In genomic region chr1:223792046-223792445, GRCh38 we compare ENCODE assay signal across 21 cellular contexts. TPM values are rescaled to one million over a fixed set of nuclear protein-coding genes. Genes with fewer than 3 reads are reported as not detected.
DNase-seq lines count a peak whose midpoint lies in the region; TF ChIP-seq lines count a peak whose summit lies in the region.
"Had no signal": no experiment of that assay in that cellular context is flagged by ENCODE, and none has a peak within 500 bp of the region (broad histone marks: within the 10 kb centered on the region; RNA-seq: fewer than 3 reads in every experiment).

No MANE protein-coding gene starts in this region.

- H3K27ac ChIP-seq in Karpas-422 (ENCODE audit: low read length) = no peak overlapping the region
- peak overlapping the region; percentile 33 for H3K27ac ChIP-seq in layer of hippocampus (ENCODE audit: low read depth, low read length)
- H3K27ac ChIP-seq in effector memory CD4-positive, alpha-beta T cell (ENCODE audit: insufficient read depth, low read length, poor library complexity, severe bottlenecking) = no peak overlapping the region
- H3K27ac ChIP-seq: C4-2B, SJCRH30 had no signal

- no peak for DNase-seq in activated naive CD4-positive, alpha-beta T cell (lab: John Stamatoyannopoulos, UW)
- DNase-seq in Karpas-422 (peak; percentile 20), SW 1271 (lab: John Stamatoyannopoulos, UW) (no peak), GM20000 (ENCODE audit: low spot score) (no peak)
- no peak for DNase-seq in stimulated activated CD4-positive, alpha-beta T cell treated with anti-CD3 and anti-CD28 coated beads, Interleukin-2, amount 100 ng/mL, for 48 hours
- no peak for DNase-seq in effector memory CD4-positive, alpha-beta T cell
- DNase-seq: 8988T, DMS53, EL, GF-D8, GOT3, HCEC 1CT, NCI-H1694, NCI-H2081, NCI-H446, NCI-H526, SJCRH30 had no signal

- H3K36me3 ChIP-seq in Karpas-422 (ENCODE audit: insufficient read depth, low read length) = no peaks in the 10 kb centered on the region
- H3K36me3 ChIP-seq in effector memory CD4-positive, alpha-beta T cell (ENCODE audit: control insufficient read depth, insufficient read depth, low read length) = peaks cover 45% of the 10 kb centered on the region

- H3K4me1 Mint-ChIP-seq in activated naive CD4-positive, alpha-beta T cell treated with anti-CD3 and anti-CD28 coated beads, Interleukin-2, amount 50 U/mL, for 24 hours = no peaks in the 10 kb centered on the region

- no peaks in the 10 kb centered on the region for H3K4me1 ChIP-seq in Karpas-422 (ENCODE audit: low read length)
- no peaks in the 10 kb centered on the region for H3K4me1 ChIP-seq in effector memory CD4-positive, alpha-beta T cell (ENCODE audit: control insufficient read depth, insufficient read depth, low read length, poor library complexity, severe bottlenecking)
- H3K4me1 ChIP-seq: SJCRH30 had no signal

- H3K79me2 ChIP-seq in Karpas-422 (ENCODE audit: low read length) = no peaks in the 10 kb centered on the region

- H2AFZ ChIP-seq in Karpas-422 (ENCODE audit: low read length) = no peak overlapping the region

- H3K27me3 ChIP-seq in Karpas-422 (ENCODE audit: low read length) = no peaks in the 10 kb centered on the region
- no peaks in the 10 kb centered on the region for H3K27me3 ChIP-seq in layer of hippocampus (ENCODE audit: control insufficient read depth, insufficient read depth, low read length)
- H3K27me3 ChIP-seq in effector memory CD4-positive, alpha-beta T cell (replicated peaks; ENCODE audit: control insufficient read depth, insufficient read depth, low read length, poor library complexity, severe bottlenecking) = no peaks in the 10 kb centered on the region
- H3K27me3 ChIP-seq: SJCRH30 had no signal

- no peaks in the 10 kb centered on the region for H3K9me3 Mint-ChIP-seq in activated naive CD4-positive, alpha-beta T cell treated with anti-CD3 and anti-CD28 coated beads, Interleukin-2, amount 50 U/mL, for 24 hours
- H3K9me3 Mint-ChIP-seq: IgD-negative memory B cell had no signal

- H3K27me3 Mint-ChIP-seq in activated naive CD4-positive, alpha-beta T cell treated with anti-CD3 and anti-CD28 coated beads, Interleukin-2, amount 50 U/mL, for 24 hours = no peaks in the 10 kb centered on the region
- H3K27me3 Mint-ChIP-seq: IgD-negative memory B cell had no signal

- no peaks in the 10 kb centered on the region for H3K9me3 ChIP-seq in Karpas-422 (ENCODE audit: low read length)
- H3K9me3 ChIP-seq in effector memory CD4-positive, alpha-beta T cell (ENCODE audit: control insufficient read depth, low read length) = no peaks in the 10 kb centered on the region
- H3K9me3 ChIP-seq: SJCRH30 had no signal

- peak overlapping the region; percentile 16 for H3K27ac Mint-ChIP-seq in activated naive CD4-positive, alpha-beta T cell treated with anti-CD3 and anti-CD28 coated beads, Interleukin-2, amount 50 U/mL, for 24 hours
- H3K27ac Mint-ChIP-seq: IgD-negative memory B cell had no signal

- H3K9me2 ChIP-seq in Karpas-422 (replicated peaks; ENCODE audit: insufficient read depth, low read length) = no peaks in the 10 kb centered on the region

- H3K4me2 ChIP-seq in Karpas-422 (ENCODE audit: low read depth, low read length, poor library complexity, severe bottlenecking) = no peak overlapping the region

- no peaks in the 10 kb centered on the region for H4K20me1 ChIP-seq in Karpas-422 (ENCODE audit: insufficient read depth, low read depth, low read length)

- H3K36me3 Mint-ChIP-seq in activated naive CD4-positive, alpha-beta T cell treated with anti-CD3 and anti-CD28 coated beads, Interleukin-2, amount 50 U/mL, for 24 hours = peaks cover 11% of the 10 kb centered on the region

- no peak overlapping the region for H3K4me3 Mint-ChIP-seq in activated naive CD4-positive, alpha-beta T cell treated with anti-CD3 and anti-CD28 coated beads, Interleukin-2, amount 50 U/mL, for 24 hours
- H3K4me3 Mint-ChIP-seq: IgD-negative memory B cell had no signal

- H3K4me3 ChIP-seq in Karpas-422 (ENCODE audit: low read length) = no peak overlapping the region
- H3K4me3 ChIP-seq in effector memory CD4-positive, alpha-beta T cell (ENCODE audit: insufficient read depth, low read depth, low read length, poor library complexity, severe bottlenecking) = no peak overlapping the region
- H3K4me3 ChIP-seq: SJCRH30 had no signal

- no peak for TF ChIP-seq CTCF in GM20000 (IDR thresholded peaks at IDR 0.05; ENCODE audit: extremely low read depth, missing control alignments)

- H3K9ac ChIP-seq in Karpas-422 (ENCODE audit: low read length) = no peak overlapping the region

RNA-seq across cellular contexts. Expression of gene TP53BP2, which starts 53.7 kb away (rescaled TPM):
- total RNA-seq in Karpas-422 (2014; rRNA removed; shearing (Covaris generic); ENCODE audit: low replicate concordance) = 0.72 and 1.5 TPM in 2 replicates
